Comparison of ENCODE assay signal across 2 cellular contexts in the genomic region with DNA sequence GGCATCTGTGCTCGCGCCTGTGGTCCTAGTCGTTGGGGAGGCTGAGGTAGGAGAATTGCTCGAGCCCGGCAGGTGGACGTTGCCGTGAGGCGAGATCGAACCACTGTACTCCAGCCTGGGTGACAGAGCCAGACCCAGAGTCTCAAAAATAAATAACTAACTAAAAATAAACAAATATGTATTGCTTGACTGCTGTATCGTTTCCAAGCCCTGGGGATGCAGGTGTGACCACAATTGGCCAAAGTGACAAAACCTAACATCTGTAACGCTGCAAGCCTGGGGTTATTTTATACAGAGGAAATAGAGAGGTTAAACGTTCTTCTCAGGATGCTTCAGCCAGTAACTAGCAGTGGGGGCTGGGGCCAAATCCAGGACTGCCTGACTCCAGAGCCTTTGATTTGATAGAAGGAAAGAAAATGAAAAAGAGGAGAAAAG.
TF ChIP-seq lines count a peak whose summit lies in the region.

No MANE protein-coding gene starts in this region.

TF ChIP-seq in A549, 52 proteins besides CTCF, POLR2A, EP300 and RAD21:
- no peak for TF ChIP-seq MAFK (IDR thresholded peaks at IDR 0.05; ENCODE audit: partially characterized antibody)
- TF ChIP-seq, protein P1, sequence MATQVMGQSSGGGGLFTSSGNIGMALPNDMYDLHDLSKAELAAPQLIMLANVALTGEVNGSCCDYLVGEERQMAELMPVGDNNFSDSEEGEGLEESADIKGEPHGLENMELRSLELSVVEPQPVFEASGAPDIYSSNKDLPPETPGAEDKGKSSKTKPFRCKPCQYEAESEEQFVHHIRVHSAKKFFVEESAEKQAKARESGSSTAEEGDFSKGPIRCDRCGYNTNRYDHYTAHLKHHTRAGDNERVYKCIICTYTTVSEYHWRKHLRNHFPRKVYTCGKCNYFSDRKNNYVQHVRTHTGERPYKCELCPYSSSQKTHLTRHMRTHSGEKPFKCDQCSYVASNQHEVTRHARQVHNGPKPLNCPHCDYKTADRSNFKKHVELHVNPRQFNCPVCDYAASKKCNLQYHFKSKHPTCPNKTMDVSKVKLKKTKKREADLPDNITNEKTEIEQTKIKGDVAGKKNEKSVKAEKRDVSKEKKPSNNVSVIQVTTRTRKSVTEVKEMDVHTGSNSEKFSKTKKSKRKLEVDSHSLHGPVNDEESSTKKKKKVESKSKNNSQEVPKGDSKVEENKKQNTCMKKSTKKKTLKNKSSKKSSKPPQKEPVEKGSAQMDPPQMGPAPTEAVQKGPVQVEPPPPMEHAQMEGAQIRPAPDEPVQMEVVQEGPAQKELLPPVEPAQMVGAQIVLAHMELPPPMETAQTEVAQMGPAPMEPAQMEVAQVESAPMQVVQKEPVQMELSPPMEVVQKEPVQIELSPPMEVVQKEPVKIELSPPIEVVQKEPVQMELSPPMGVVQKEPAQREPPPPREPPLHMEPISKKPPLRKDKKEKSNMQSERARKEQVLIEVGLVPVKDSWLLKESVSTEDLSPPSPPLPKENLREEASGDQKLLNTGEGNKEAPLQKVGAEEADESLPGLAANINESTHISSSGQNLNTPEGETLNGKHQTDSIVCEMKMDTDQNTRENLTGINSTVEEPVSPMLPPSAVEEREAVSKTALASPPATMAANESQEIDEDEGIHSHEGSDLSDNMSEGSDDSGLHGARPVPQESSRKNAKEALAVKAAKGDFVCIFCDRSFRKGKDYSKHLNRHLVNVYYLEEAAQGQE (IDR thresholded peaks at IDR 0.05) = no peak
- no peak for TF ChIP-seq BHLHE40 (IDR thresholded peaks at IDR 0.05; ENCODE audit: low read depth, low read length)
- TF ChIP-seq JUNB (IDR thresholded peaks at IDR 0.05) = no peak
- TF ChIP-seq, protein P2, sequence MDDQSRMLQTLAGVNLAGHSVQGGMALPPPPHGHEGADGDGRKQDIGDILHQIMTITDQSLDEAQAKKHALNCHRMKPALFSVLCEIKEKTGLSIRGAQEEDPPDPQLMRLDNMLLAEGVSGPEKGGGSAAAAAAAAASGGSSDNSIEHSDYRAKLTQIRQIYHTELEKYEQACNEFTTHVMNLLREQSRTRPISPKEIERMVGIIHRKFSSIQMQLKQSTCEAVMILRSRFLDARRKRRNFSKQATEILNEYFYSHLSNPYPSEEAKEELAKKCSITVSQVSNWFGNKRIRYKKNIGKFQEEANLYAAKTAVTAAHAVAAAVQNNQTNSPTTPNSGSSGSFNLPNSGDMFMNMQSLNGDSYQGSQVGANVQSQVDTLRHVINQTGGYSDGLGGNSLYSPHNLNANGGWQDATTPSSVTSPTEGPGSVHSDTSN (IDR thresholded peaks at IDR 0.05) = no peak
- no peak for TF ChIP-seq TFCP2L1 (CRISPR knock-in tag; IDR thresholded peaks at IDR 0.05)
- no peak for TF ChIP-seq HOXA7 (CRISPR knock-in tag; IDR thresholded peaks at IDR 0.05)
- TF ChIP-seq ZSCAN20 (CRISPR knock-in tag; IDR thresholded peaks at IDR 0.05) = no peak
- TF ChIP-seq TP53 (CRISPR knock-in tag; IDR thresholded peaks at IDR 0.05) = no peak
- no peak for TF ChIP-seq KDM5A (IDR thresholded peaks at IDR 0.05)
- TF ChIP-seq, protein P3, sequence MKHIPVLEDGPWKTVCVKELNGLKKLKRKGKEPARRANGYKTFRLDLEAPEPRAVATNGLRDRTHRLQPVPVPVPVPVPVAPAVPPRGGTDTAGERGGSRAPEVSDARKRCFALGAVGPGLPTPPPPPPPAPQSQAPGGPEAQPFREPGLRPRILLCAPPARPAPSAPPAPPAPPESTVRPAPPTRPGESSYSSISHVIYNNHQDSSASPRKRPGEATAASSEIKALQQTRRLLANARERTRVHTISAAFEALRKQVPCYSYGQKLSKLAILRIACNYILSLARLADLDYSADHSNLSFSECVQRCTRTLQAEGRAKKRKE (CRISPR knock-in tag; IDR thresholded peaks at IDR 0.05; ENCODE audit: low read depth) = no peak
- TF ChIP-seq SMC3 (IDR thresholded peaks at IDR 0.05) = no peak
- no peak for TF ChIP-seq CBX8 (IDR thresholded peaks at IDR 0.05)
- TF ChIP-seq HOXB5 (CRISPR knock-in tag; IDR thresholded peaks at IDR 0.05) = no peak

TF ChIP-seq in GM12878, 131 proteins besides CTCF, POLR2A, EP300 and RAD21 (continues in another document):
- TF ChIP-seq MYB (IDR thresholded peaks at IDR 0.05; ENCODE audit: borderline replicate concordance, low read depth, low read length) = 0 out of 2 replicates have a peak, but pooled peaks have one; percentile 55
- peak; percentile 72 for TF ChIP-seq IKZF1 (conservative IDR thresholded peaks at IDR 0.05)
- peak; percentile 54 to 78; a peak in 3 of 4 replicates for TF ChIP-seq IKZF2 (IDR thresholded peaks at IDR 0.05)
- TF ChIP-seq RAD51 (IDR thresholded peaks at IDR 0.05) = no peak
- TF ChIP-seq BCL11A (IDR thresholded peaks at IDR 0.05; ENCODE audit: low read depth, low read length) = 0 out of 2 replicates have a peak, but pooled peaks have one; percentile 15
- TF ChIP-seq EGR1 (IDR thresholded peaks at IDR 0.05; ENCODE audit: borderline replicate concordance in 1 of 2, low read depth in 2 of 2, low read length in 2 of 2) = no peak
- no peak for TF ChIP-seq SREBF1 (IDR thresholded peaks at IDR 0.05; ENCODE audit: low read length)
- no peak for TF ChIP-seq CBFB (IDR thresholded peaks at IDR 0.05; ENCODE audit: low read depth)
- TF ChIP-seq, protein P4, sequence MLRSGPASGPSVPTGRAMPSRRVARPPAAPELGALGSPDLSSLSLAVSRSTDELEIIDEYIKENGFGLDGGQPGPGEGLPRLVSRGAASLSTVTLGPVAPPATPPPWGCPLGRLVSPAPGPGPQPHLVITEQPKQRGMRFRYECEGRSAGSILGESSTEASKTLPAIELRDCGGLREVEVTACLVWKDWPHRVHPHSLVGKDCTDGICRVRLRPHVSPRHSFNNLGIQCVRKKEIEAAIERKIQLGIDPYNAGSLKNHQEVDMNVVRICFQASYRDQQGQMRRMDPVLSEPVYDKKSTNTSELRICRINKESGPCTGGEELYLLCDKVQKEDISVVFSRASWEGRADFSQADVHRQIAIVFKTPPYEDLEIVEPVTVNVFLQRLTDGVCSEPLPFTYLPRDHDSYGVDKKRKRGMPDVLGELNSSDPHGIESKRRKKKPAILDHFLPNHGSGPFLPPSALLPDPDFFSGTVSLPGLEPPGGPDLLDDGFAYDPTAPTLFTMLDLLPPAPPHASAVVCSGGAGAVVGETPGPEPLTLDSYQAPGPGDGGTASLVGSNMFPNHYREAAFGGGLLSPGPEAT (IDR thresholded peaks at IDR 0.05; ENCODE audit: low read depth) = peak; percentile 37; the same call in 1 of the 2 replicates
- TF ChIP-seq, protein P1 (IDR thresholded peaks at IDR 0.05; ENCODE audit: low read depth, low read length) = no peak
- TF ChIP-seq, protein P5, sequence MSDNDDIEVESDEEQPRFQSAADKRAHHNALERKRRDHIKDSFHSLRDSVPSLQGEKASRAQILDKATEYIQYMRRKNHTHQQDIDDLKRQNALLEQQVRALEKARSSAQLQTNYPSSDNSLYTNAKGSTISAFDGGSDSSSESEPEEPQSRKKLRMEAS (IDR thresholded peaks at IDR 0.05; ENCODE audit: low read depth, low read length) = no peak
- no peak for TF ChIP-seq SMAD1 (IDR thresholded peaks at IDR 0.05; ENCODE audit: low read depth, partially characterized antibody)
- peak; percentile 34; the same call in 1 of the 2 replicates for TF ChIP-seq NR2F1 (conservative IDR thresholded peaks at IDR 0.05)
- peak; percentile 80 for TF ChIP-seq TCF12 (IDR thresholded peaks at IDR 0.05; ENCODE audit: low read depth, low read length)
- no peak for TF ChIP-seq CREM (IDR thresholded peaks at IDR 0.05; ENCODE audit: low read depth)
- no peak for TF ChIP-seq ZNF217 (IDR thresholded peaks at IDR 0.05)
- peak; percentile 89 for TF ChIP-seq RUNX3 (IDR thresholded peaks at IDR 0.05; ENCODE audit: low read length)
- TF ChIP-seq SRF (IDR thresholded peaks at IDR 0.05; ENCODE audit: low read depth in 2 of 2, low read length in 2 of 2) = no peak
- peak; percentile 68 for TF ChIP-seq MEF2B (IDR thresholded peaks at IDR 0.05; ENCODE audit: partially characterized antibody, poor library complexity, severe bottlenecking)
- 0 out of 2 replicates have a peak, but pooled peaks have one; percentile 36 for TF ChIP-seq ATF7 (IDR thresholded peaks at IDR 0.05; ENCODE audit: low read depth)
- TF ChIP-seq, protein P2 (IDR thresholded peaks at IDR 0.05; ENCODE audit: insufficient replicate concordance, low read depth, low read length) = peak; percentile 9
- no peak for TF ChIP-seq ASH2L (IDR thresholded peaks at IDR 0.05; ENCODE audit: borderline replicate concordance, low read depth)
- TF ChIP-seq, protein P6, sequence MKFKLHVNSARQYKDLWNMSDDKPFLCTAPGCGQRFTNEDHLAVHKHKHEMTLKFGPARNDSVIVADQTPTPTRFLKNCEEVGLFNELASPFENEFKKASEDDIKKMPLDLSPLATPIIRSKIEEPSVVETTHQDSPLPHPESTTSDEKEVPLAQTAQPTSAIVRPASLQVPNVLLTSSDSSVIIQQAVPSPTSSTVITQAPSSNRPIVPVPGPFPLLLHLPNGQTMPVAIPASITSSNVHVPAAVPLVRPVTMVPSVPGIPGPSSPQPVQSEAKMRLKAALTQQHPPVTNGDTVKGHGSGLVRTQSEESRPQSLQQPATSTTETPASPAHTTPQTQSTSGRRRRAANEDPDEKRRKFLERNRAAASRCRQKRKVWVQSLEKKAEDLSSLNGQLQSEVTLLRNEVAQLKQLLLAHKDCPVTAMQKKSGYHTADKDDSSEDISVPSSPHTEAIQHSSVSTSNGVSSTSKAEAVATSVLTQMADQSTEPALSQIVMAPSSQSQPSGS (IDR thresholded peaks at IDR 0.05; ENCODE audit: low read length) = 0 out of 2 replicates have a peak, but pooled peaks have one; percentile 45
- no peak for TF ChIP-seq POLR2AphosphoS2 (IDR thresholded peaks at IDR 0.05; ENCODE audit: low read depth, low read length)
- TF ChIP-seq CREB1 (IDR thresholded peaks at IDR 0.05; ENCODE audit: low read depth) = 0 out of 2 replicates have a peak, but pooled peaks have one; percentile 21
- TF ChIP-seq, protein P7, sequence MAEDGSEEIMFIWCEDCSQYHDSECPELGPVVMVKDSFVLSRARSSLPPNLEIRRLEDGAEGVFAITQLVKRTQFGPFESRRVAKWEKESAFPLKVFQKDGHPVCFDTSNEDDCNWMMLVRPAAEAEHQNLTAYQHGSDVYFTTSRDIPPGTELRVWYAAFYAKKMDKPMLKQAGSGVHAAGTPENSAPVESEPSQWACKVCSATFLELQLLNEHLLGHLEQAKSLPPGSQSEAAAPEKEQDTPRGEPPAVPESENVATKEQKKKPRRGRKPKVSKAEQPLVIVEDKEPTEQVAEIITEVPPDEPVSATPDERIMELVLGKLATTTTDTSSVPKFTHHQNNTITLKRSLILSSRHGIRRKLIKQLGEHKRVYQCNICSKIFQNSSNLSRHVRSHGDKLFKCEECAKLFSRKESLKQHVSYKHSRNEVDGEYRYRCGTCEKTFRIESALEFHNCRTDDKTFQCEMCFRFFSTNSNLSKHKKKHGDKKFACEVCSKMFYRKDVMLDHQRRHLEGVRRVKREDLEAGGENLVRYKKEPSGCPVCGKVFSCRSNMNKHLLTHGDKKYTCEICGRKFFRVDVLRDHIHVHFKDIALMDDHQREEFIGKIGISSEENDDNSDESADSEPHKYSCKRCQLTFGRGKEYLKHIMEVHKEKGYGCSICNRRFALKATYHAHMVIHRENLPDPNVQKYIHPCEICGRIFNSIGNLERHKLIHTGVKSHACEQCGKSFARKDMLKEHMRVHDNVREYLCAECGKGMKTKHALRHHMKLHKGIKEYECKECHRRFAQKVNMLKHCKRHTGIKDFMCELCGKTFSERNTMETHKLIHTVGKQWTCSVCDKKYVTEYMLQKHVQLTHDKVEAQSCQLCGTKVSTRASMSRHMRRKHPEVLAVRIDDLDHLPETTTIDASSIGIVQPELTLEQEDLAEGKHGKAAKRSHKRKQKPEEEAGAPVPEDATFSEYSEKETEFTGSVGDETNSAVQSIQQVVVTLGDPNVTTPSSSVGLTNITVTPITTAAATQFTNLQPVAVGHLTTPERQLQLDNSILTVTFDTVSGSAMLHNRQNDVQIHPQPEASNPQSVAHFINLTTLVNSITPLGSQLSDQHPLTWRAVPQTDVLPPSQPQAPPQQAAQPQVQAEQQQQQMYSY (CRISPR knock-in tag; IDR thresholded peaks at IDR 0.05) = no peak
- TF ChIP-seq, protein P8, sequence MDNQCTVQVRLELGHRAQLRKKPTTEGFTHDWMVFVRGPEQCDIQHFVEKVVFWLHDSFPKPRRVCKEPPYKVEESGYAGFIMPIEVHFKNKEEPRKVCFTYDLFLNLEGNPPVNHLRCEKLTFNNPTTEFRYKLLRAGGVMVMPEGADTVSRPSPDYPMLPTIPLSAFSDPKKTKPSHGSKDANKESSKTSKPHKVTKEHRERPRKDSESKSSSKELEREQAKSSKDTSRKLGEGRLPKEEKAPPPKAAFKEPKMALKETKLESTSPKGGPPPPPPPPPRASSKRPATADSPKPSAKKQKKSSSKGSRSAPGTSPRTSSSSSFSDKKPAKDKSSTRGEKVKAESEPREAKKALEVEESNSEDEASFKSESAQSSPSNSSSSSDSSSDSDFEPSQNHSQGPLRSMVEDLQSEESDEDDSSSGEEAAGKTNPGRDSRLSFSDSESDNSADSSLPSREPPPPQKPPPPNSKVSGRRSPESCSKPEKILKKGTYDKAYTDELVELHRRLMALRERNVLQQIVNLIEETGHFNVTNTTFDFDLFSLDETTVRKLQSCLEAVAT (IDR thresholded peaks at IDR 0.05) = peak; percentile 34; the same call in 1 of the 2 replicates
- TF ChIP-seq GATAD2B (conservative IDR thresholded peaks at IDR 0.05; ENCODE audit: low read depth) = no peak
- TF ChIP-seq DPF2 (IDR thresholded peaks at IDR 0.05) = peak; percentile 44; the same call in 1 of the 2 replicates
- no peak for TF ChIP-seq SUZ12 (IDR thresholded peaks at IDR 0.05; ENCODE audit: unreplicated experiment)
- peak; percentile 76 for TF ChIP-seq NFIC (IDR thresholded peaks at IDR 0.05; ENCODE audit: low read depth, low read length)
